Comparison of ENCODE assay signal across 9 cellular contexts in the genomic region with DNA sequence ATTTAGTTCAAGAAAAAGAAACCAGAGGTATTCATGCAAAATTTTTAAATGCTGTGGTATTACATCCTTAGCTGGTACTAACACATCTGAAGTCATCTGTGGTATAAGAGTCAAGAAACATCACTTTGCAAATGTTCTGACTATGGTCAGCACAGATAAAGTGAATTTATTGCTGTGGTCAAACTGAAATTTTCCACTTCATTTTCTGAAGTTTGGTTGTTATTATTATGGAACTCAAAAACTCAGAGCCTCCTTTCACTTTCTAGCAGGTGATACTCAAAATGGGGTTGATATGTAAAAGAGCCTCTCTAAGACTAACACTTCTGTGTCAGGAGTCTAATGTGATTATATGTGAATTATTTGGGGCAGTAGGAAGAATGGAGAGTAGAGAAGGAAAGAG.
DNase-seq lines count a peak whose midpoint lies in the region; ATAC-seq, FAIRE-seq and TF ChIP-seq lines count a peak whose summit lies in the region.
"Had no signal": no experiment of that assay in that cellular context is flagged by ENCODE, and none has a peak within 500 bp of the region (broad histone marks: within the 10 kb centered on the region; RNA-seq: fewer than 3 reads in every experiment).

No MANE protein-coding gene starts in this region.

- H3K36me3 Mint-ChIP-seq in activated T-helper 1 cell treated with anti-CD3 and anti-CD28 coated beads, Interleukin-12 subunit alpha, Interleukin-12 subunit beta, Interleukin-2, Interleukin-4 antibody, amounts not matched to agents 30 ng/mL and 10 ng/mL and 1 ng/mL, durations not matched to agents 14 hours and 24 hours and 36 hours (ENCODE audit: low read depth): peaks cover 5% of the 10 kb centered on the region
- H3K36me3 Mint-ChIP-seq in neural progenitor cell (peaks cover 6% of the 10 kb centered on the region), osteocyte (ENCODE audit: unreplicated experiment) (no peaks in the 10 kb centered on the region)

- no peaks in the 10 kb centered on the region for H3F3A ChIP-seq in neural progenitor cell (ENCODE audit: low read depth)

- H3K27me3 ChIP-seq in neural progenitor cell (no peaks in the 10 kb centered on the region), colonic mucosa (no peaks in the 10 kb centered on the region), right atrium auricular region (no peaks in the 10 kb centered on the region)

- peak; percentile 7 for DNase-seq in GM18507 (ENCODE audit: extremely low spot score, insufficient read length, low read depth)
- DNase-seq in activated T-helper 1 cell treated with anti-CD3 and anti-CD28 coated beads, Interleukin-12 subunit alpha, Interleukin-12 subunit beta, Interleukin-2, Interleukin-4 antibody, amounts not matched to agents 30 ng/mL and 10 ng/mL and 1 ng/mL, durations not matched to agents 14 hours and 24 hours and 36 hours (ENCODE audit: low spot score): no peak
- no peak for DNase-seq in neural progenitor cell (ENCODE audit: low spot score)
- no peak for DNase-seq in osteocyte (ENCODE audit: extremely low spot score, unreplicated experiment)
- no peak for DNase-seq in colonic mucosa
- DNase-seq in right atrium auricular region (ENCODE audit: low spot score): no peak
- DNase-seq: activated CD4-positive, CD25-positive, alpha-beta regulatory T cell treated with anti-CD3 and anti-CD28 coated beads, Interleukin-2, amount 50 U/mL, for 72 hours had no signal

- no peak overlapping the region for H3K9ac ChIP-seq in neural progenitor cell
- no peak overlapping the region for H3K9ac ChIP-seq in colonic mucosa (ENCODE audit: low read depth in 2 of 2, low read length in 2 of 2)

- H3K36me3 ChIP-seq in neural progenitor cell: no peaks in the 10 kb centered on the region
- no peaks in the 10 kb centered on the region for H3K36me3 ChIP-seq in colonic mucosa
- H3K36me3 ChIP-seq in right atrium auricular region: no peaks in the 10 kb centered on the region

- no peaks in the 10 kb centered on the region for H3K27me3 Mint-ChIP-seq in activated T-helper 1 cell treated with anti-CD3 and anti-CD28 coated beads, Interleukin-12 subunit alpha, Interleukin-12 subunit beta, Interleukin-2, Interleukin-4 antibody, amounts not matched to agents 30 ng/mL and 10 ng/mL and 1 ng/mL, durations not matched to agents 14 hours and 24 hours and 36 hours (ENCODE audit: insufficient read depth)
- peaks cover 2% of the 10 kb centered on the region for H3K27me3 Mint-ChIP-seq in neural progenitor cell (ENCODE audit: insufficient read depth, low read depth)
- no peaks in the 10 kb centered on the region for H3K27me3 Mint-ChIP-seq in osteocyte (ENCODE audit: unreplicated experiment)

- no peak overlapping the region for H2AFZ ChIP-seq in neural progenitor cell (replicated peaks)

- H3K4me1 ChIP-seq in neural progenitor cell (no peaks in the 10 kb centered on the region), colonic mucosa (no peaks in the 10 kb centered on the region), right atrium auricular region (peaks cover 0 to 6% of the 10 kb centered on the region in 2 donors)

- H3K4me2 ChIP-seq in neural progenitor cell: no peak overlapping the region

- H3K4me3 ChIP-seq in neural progenitor cell (no peak overlapping the region), colonic mucosa (no peak overlapping the region), right atrium auricular region (no peak overlapping the region)

- no peaks in the 10 kb centered on the region for H4K20me1 ChIP-seq in neural progenitor cell (ENCODE audit: low read depth)

- H3K9me3 ChIP-seq in neural progenitor cell (ENCODE audit: low read depth) (no peaks in the 10 kb centered on the region), colonic mucosa (no peaks in the 10 kb centered on the region), right atrium auricular region (no peaks in the 10 kb centered on the region)

- H3K79me2 ChIP-seq in neural progenitor cell (ENCODE audit: low read depth): no peaks in the 10 kb centered on the region

- H3K9me3 Mint-ChIP-seq in activated T-helper 1 cell treated with anti-CD3 and anti-CD28 coated beads, Interleukin-12 subunit alpha, Interleukin-12 subunit beta, Interleukin-2, Interleukin-4 antibody, amounts not matched to agents 30 ng/mL and 10 ng/mL and 1 ng/mL, durations not matched to agents 14 hours and 24 hours and 36 hours: peaks cover 8% of the 10 kb centered on the region
- H3K9me3 Mint-ChIP-seq in neural progenitor cell (no peaks in the 10 kb centered on the region), osteocyte (ENCODE audit: unreplicated experiment) (peaks cover 9% of the 10 kb centered on the region)

- TF ChIP-seq CTCF in neural progenitor cell (IDR thresholded peaks at IDR 0.05): no peak
- TF ChIP-seq CTCF in osteocyte (IDR thresholded peaks at IDR 0.05): no peak
- TF ChIP-seq CTCF in colonic mucosa (IDR thresholded peaks at IDR 0.05): no peak
- no peak for TF ChIP-seq CTCF in right atrium auricular region (IDR thresholded peaks at IDR 0.05)

- ATAC-seq in GM21381 (IDR thresholded peaks at IDR 0.05; ENCODE audit: unreplicated experiment): peak; percentile 89
- ATAC-seq in HG03095 (IDR thresholded peaks at IDR 0.05; ENCODE audit: unreplicated experiment): peak; percentile 84

- H3K27ac ChIP-seq in neural progenitor cell (no peak overlapping the region), colonic mucosa (no peak overlapping the region), right atrium auricular region (no peak overlapping the region)

- H3K27ac Mint-ChIP-seq in activated T-helper 1 cell treated with anti-CD3 and anti-CD28 coated beads, Interleukin-12 subunit alpha, Interleukin-12 subunit beta, Interleukin-2, Interleukin-4 antibody, amounts not matched to agents 30 ng/mL and 10 ng/mL and 1 ng/mL, durations not matched to agents 14 hours and 24 hours and 36 hours: peak overlapping the region; percentile 54
- H3K27ac Mint-ChIP-seq in neural progenitor cell: no peak overlapping the region
- H3K27ac Mint-ChIP-seq in osteocyte (ENCODE audit: unreplicated experiment): no peak overlapping the region

- intact Hi-C loops in activated T-helper 1 cell treated with anti-CD3 and anti-CD28 coated beads, Interleukin-12 subunit alpha, Interleukin-12 subunit beta, Interleukin-2, Interleukin-4 antibody, amounts not matched to agents 30 ng/mL and 10 ng/mL and 1 ng/mL, durations not matched to agents 14 hours and 24 hours and 36 hours (cut with micrococcal nuclease): no loop called here
- intact Hi-C loops in colonic mucosa (cut with DNase I): no loop called here

- peaks cover 6% of the 10 kb centered on the region for H3K4me1 Mint-ChIP-seq in activated T-helper 1 cell treated with anti-CD3 and anti-CD28 coated beads, Interleukin-12 subunit alpha, Interleukin-12 subunit beta, Interleukin-2, Interleukin-4 antibody, amounts not matched to agents 30 ng/mL and 10 ng/mL and 1 ng/mL, durations not matched to agents 14 hours and 24 hours and 36 hours (ENCODE audit: low read depth)
- peaks cover 2% of the 10 kb centered on the region for H3K4me1 Mint-ChIP-seq in neural progenitor cell
- peaks cover 6% of the 10 kb centered on the region for H3K4me1 Mint-ChIP-seq in osteocyte (ENCODE audit: unreplicated experiment)

- peak; percentile 78 for FAIRE-seq in GM18507 (lab: Jason Lieb, UNC)

- H3K4me3 Mint-ChIP-seq in activated T-helper 1 cell treated with anti-CD3 and anti-CD28 coated beads, Interleukin-12 subunit alpha, Interleukin-12 subunit beta, Interleukin-2, Interleukin-4 antibody, amounts not matched to agents 30 ng/mL and 10 ng/mL and 1 ng/mL, durations not matched to agents 14 hours and 24 hours and 36 hours: no peak overlapping the region
- H3K4me3 Mint-ChIP-seq in neural progenitor cell (no peak overlapping the region), osteocyte (ENCODE audit: unreplicated experiment) (no peak overlapping the region)
